19 cellular contexts compared by ENCODE assay signal in genomic region chr6:27966044-27966443, GRCh38.
"Had no signal": no experiment of that assay in that cellular context is flagged by ENCODE, and none has a peak within 500 bp of the region (broad histone marks: within the 10 kb centered on the region; RNA-seq: fewer than 3 reads in every experiment).

No MANE protein-coding gene starts in this region.

- H3K9me3 ChIP-seq: gastrocnemius medialis, neutrophil had no signal

- H3K4me1 ChIP-seq: gastrocnemius medialis, parathyroid adenoma, upper lobe of left lung had no signal

- H3K9ac ChIP-seq: parathyroid adenoma had no signal

- DNase-seq: activated CD4-positive, alpha-beta T cell treated with anti-CD3 and anti-CD28 coated beads for 36 hours; activated CD4-positive, alpha-beta T cell treated with anti-CD3 and anti-CD28 coated beads, Interleukin-2, amount 50 U/mL, for 48 hours; activated naive CD4-positive, alpha-beta T cell; activated naive CD8-positive, alpha-beta T cell treated with anti-CD3 and anti-CD28 coated beads, Interleukin-2, amount 10 ng/mL, durations not matched to agents 7 days and 5 days; amygdala; effector CD8-positive, alpha-beta T cell; gastrocnemius medialis; mesendoderm; stimulated activated CD4-positive, alpha-beta T cell treated with anti-CD3 and anti-CD28 coated beads, Interleukin-4, amount 100 ng/mL, for 24 hours; upper lobe of left lung had no signal

- ATAC-seq: activated CD4-positive, alpha-beta T cell treated with anti-CD3 and anti-CD28 coated beads for 36 hours; esophagus mucosa; gastrocnemius medialis; natural killer cell treated with Interleukin-12 subunit alpha and Interleukin-12 subunit beta and Interleukin-15 and Interleukin-18, amount 100 ng/mL, for 72 hours; sciatic nerve; stimulated activated effector memory CD8-positive, alpha-beta T cell treated with anti-CD3 and anti-CD28 coated beads, Interleukin-12 subunit alpha, Interleukin-12 subunit beta, amount 100 ng/mL, for 72 hours had no signal

- H3K36me3 ChIP-seq: cardiac muscle cell, gastrocnemius medialis, neutrophil, thoracic aorta, upper lobe of left lung had no signal

- H3K4me3 ChIP-seq: cardiac muscle cell, gastrocnemius medialis, smooth muscle cell, thoracic aorta, upper lobe of left lung had no signal

- H3K27me3 ChIP-seq: cardiac muscle cell, gastrocnemius medialis, neutrophil, upper lobe of left lung had no signal

- H3K27ac ChIP-seq: cardiac muscle cell, gastrocnemius medialis, neutrophil, parathyroid adenoma, thoracic aorta, upper lobe of left lung had no signal

- H3K4me2 ChIP-seq: smooth muscle cell had no signal
